28 cellular contexts compared by ENCODE assay signal in the genomic region with DNA sequence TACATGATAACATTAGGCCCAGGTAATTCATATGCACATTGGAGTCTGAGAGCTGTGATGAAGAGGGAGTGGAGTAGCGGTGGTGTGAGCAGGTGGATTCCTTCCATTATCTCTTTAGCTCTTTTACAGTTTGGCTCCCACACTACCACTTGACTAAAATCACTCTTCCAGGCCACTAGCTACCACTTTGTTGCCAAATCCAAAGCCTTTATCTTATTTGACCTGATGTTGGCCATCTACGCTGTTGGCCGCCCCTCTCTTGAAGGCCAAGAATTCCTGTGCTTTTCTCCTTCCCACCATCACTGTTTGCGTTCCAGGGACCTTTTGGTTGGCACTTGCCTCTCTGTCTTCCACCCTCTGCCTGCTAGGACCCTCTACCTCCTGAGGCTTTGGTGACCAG.
"Had no signal": no experiment of that assay in that cellular context is flagged by ENCODE, and none has a peak within 500 bp of the region (broad histone marks: within the 10 kb centered on the region; RNA-seq: fewer than 3 reads in every experiment).

No MANE protein-coding gene starts in this region.

- H3K4me2 ChIP-seq: KMS-11, PC-9 had no signal

- H2AFZ ChIP-seq: PC-9 had no signal

- H3K4me1 ChIP-seq: breast epithelium had no signal

- H3K27ac ChIP-seq: ascending aorta, breast epithelium, KMS-11, PC-9, RWPE1, WERI-Rb-1 had no signal

- H3K4me3 ChIP-seq: ascending aorta, breast epithelium, PC-9 had no signal

- ATAC-seq: Right ventricle myocardium inferior had no signal

- H3K9ac ChIP-seq: KMS-11 had no signal

- H3K27me3 ChIP-seq: ascending aorta, breast epithelium had no signal

- DNase-seq: activated CD4-positive, alpha-beta memory T cell treated with anti-CD3 and anti-CD28 coated beads, Interleukin-2, amount 10 ng/mL, durations not matched to agents 7 days and 5 days; activated CD4-positive, alpha-beta T cell treated with anti-CD3 and anti-CD28 coated beads for 1 hour; activated CD4-positive, alpha-beta T cell treated with anti-CD3 and anti-CD28 coated beads for 48 hours; activated CD4-positive, CD25-positive, alpha-beta regulatory T cell; activated gamma-delta T cell; activated naive CD4-positive, alpha-beta T cell treated with Interleukin-2 at 50 U/mL for 16 hours; activated naive CD8-positive, alpha-beta T cell treated with anti-CD3 and anti-CD28 coated beads, Interleukin-2, amount 10 ng/mL, durations not matched to agents 7 days and 5 days; activated T-cell treated with anti-CD3 and anti-CD28 coated beads, Interleukin-2, amount 50 U/mL, for 24 hours; amygdala; NCI-H1092 treated with DMSO at 0.1 percent for 48 hours; NCI-H1417; NCI-H146; NCI-H187 treated with DMSO at 0.1 percent for 48 hours; NCI-H2081; NCI-H345; NCI-H524 treated with DMSO at 0.1 percent for 48 hours; PC-9; SIG-M5; SW 1271; T-helper 1 cell; T1000; WERI-Rb-1 had no signal

- FAIRE-seq: RCC 7860 had no signal

- H3K36me3 ChIP-seq: ascending aorta, breast epithelium, WERI-Rb-1 had no signal

- H3K9me3 ChIP-seq: ascending aorta, breast epithelium had no signal
